ENCODE assay signal across 2 cellular contexts in the genomic region with DNA sequence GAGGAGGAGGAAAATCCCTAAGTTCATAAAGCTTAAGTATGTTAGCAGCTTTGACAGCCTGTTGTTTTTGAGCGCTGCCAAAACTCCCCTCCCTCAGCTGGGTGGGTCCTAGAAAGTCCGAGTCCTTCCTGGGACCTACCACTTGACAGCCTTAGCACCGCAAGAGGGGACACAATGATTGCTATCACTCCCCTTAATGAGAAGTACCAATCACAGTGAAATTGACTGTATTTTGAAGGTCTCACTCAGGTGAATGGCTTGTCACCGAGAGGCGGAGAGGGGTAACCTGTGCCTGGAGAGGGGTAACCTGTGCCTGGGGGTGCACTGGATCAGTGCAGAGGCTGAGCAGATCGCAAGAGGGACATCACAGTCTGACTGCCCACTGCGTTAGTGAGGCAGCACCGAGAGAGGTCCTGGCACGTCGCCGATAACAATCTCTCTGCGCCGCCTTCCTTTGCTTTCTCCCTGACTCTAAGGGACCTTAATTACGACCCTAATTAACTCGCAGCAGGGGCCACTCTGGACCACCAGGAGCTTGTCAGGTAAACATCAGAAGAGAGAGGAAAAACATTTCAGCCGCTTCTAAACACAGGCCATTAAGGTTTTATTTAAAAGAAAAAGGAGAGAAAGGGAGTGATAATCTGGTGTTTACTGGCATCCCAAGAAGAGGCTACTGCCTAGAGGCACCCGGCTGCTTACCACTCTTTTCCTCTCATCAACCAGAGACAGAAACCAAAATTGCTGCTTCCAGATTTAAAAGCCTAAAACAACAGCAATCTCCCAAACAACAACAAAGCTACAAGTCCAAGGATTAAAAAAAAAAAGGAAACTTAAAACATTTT.
TF ChIP-seq lines count a peak whose summit lies in the region.

No MANE protein-coding gene starts in this region.

TF ChIP-seq in IMR-90, 13 proteins besides CTCF, POLR2A, EP300 and RAD21:
- TF ChIP-seq CHD1 (IDR thresholded peaks at IDR 0.05; ENCODE audit: low read depth, low read length) (no peak), MAFK (IDR thresholded peaks at IDR 0.05; ENCODE audit: low read depth, low read length) (no peak), NFE2L2 (IDR thresholded peaks at IDR 0.05; ENCODE audit: low read depth, low read length) (no peak), RCOR1 (IDR thresholded peaks at IDR 0.05; ENCODE audit: insufficient replicate concordance, low read length) (no peak), CEBPB (IDR thresholded peaks at IDR 0.05; ENCODE audit: low read depth, low read length) (no peak), SMC3 (IDR thresholded peaks at IDR 0.05; ENCODE audit: low read depth, low read length) (no peak), MXI1 (IDR thresholded peaks at IDR 0.05; ENCODE audit: borderline replicate concordance, low read depth, low read length) (no peak), MAZ (IDR thresholded peaks at IDR 0.05; ENCODE audit: borderline replicate concordance, low read depth, low read length) (no peak), BHLHE40 (IDR thresholded peaks at IDR 0.05; ENCODE audit: low read depth, low read length) (no peak), RFX5 (IDR thresholded peaks at IDR 0.05; ENCODE audit: low read depth, low read length) (no peak), FOS (IDR thresholded peaks at IDR 0.05; ENCODE audit: low read depth, low read length) (no peak)
- TF ChIP-seq, protein P1, sequence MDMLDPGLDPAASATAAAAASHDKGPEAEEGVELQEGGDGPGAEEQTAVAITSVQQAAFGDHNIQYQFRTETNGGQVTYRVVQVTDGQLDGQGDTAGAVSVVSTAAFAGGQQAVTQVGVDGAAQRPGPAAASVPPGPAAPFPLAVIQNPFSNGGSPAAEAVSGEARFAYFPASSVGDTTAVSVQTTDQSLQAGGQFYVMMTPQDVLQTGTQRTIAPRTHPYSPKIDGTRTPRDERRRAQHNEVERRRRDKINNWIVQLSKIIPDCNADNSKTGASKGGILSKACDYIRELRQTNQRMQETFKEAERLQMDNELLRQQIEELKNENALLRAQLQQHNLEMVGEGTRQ (IDR thresholded peaks at IDR 0.05; ENCODE audit: low read depth, low read length) = no peak
- TF ChIP-seq, protein P2, sequence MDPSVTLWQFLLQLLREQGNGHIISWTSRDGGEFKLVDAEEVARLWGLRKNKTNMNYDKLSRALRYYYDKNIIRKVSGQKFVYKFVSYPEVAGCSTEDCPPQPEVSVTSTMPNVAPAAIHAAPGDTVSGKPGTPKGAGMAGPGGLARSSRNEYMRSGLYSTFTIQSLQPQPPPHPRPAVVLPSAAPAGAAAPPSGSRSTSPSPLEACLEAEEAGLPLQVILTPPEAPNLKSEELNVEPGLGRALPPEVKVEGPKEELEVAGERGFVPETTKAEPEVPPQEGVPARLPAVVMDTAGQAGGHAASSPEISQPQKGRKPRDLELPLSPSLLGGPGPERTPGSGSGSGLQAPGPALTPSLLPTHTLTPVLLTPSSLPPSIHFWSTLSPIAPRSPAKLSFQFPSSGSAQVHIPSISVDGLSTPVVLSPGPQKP (IDR thresholded peaks at IDR 0.05; ENCODE audit: borderline replicate concordance, low read depth, low read length) = no peak

TF ChIP-seq in HepG2, 621 proteins besides CTCF, POLR2A, EP300 and RAD21:
- TF ChIP-seq KDM5B (CRISPR knock-in tag; IDR thresholded peaks at IDR 0.05; ENCODE audit: borderline replicate concordance) = no peak
TF ChIP-seq in HepG2: peak in this region for 0.
